In the genomic region with DNA sequence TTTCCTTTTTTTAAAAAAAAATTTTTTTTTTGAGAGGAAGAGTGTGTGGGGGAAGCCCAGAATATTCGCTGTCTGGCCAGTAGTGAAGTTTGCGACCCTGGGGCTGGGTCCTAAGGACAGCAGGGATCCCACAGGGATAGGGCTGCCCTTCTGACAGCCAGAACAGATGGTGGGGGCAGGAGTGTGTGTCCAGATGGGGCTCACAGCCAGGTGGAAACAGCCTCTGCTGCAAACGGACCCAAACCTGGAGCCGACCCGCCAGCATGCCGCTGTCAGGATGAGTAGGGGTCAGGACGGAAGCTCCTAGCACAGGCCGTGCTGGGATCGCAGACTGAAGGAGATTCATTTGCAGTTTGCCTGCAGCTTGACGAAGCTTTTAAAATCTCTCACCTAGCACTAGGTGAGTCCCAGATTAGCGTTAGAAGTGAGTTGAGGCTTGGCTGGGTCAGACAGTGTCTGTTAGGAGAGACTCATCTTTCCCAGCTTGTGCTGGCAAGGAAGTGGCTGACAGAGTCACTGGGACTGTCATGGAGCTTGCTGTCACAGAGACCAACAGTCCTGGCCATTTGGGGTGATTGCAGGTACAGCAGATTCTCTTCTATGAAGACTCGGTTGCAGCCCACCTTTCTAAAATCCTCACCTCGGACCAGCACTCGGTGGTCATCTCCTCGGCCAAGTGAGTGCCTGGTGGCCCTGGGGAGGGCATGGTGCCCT, we compare ENCODE assay signal across 20 cellular contexts.
A peak's percentile ranks its signal among the peaks of the same experiment; 100 is the strongest.
DNase-seq lines count a peak whose midpoint lies in the region; ATAC-seq and TF ChIP-seq lines count a peak whose summit lies in the region.
"Had no signal": no experiment of that assay in that cellular context is flagged by ENCODE, and none has a peak within 500 bp of the region (broad histone marks: within the 10 kb centered on the region; RNA-seq: fewer than 3 reads in every experiment).

No MANE protein-coding gene starts in this region.

- ATAC-seq in activated naive CD8-positive, alpha-beta T cell treated with anti-CD3 and anti-CD28 coated beads, Interleukin-2, amount 10 ng/mL, durations not matched to agents 7 days and 5 days (ENCODE audit: low read depth), result no peak
- ATAC-seq: activated CD4-positive, alpha-beta T cell treated with anti-CD3 and anti-CD28 coated beads for 36 hours; heart left ventricle; naive thymus-derived CD8-positive, alpha-beta T cell had no signal

- H3K4me1 ChIP-seq in tibial artery, result peaks cover 0 to 16% (median 8%) of the 10 kb centered on the region in 4 donors
- peaks cover 0 to 16% (median 13%) of the 10 kb centered on the region in 4 donors for H3K4me1 ChIP-seq in esophagus muscularis mucosa

- H3K36me3 ChIP-seq in WERI-Rb-1 (peaks cover 14% of the 10 kb centered on the region), tibial artery (peaks cover 47 to 88% (median 61%) of the 10 kb centered on the region in 3 donors), esophagus muscularis mucosa (peaks cover 10 to 94% (median 77%) of the 10 kb centered on the region in 4 donors)

- 95% methylated on average over 9 of the region's 15 CpGs for WGBS in esophagus muscularis mucosa

- DNase-seq in activated naive CD8-positive, alpha-beta T cell treated with anti-CD3 and anti-CD28 coated beads, Interleukin-2, amount 10 ng/mL, durations not matched to agents 7 days and 5 days, result peak; percentile 18
- no peak for DNase-seq in activated naive CD8-positive, alpha-beta T cell treated with anti-CD3 and anti-CD28 coated beads for 36 hours
- DNase-seq in WERI-Rb-1, result peak; percentile 61
- DNase-seq in neural crest cell (ENCODE audit: low read depth, low spot score), result no peak
- DNase-seq in tibial artery, result peak; percentile 5 to 56
- DNase-seq in activated CD8-positive, alpha-beta memory T cell treated with anti-CD3 and anti-CD28 coated beads for 24 hours, result no peak
- no peak for DNase-seq in NCI-H510A treated with DMSO at 0.1 percent for 48 hours (lab: John Stamatoyannopoulos, UW)
- DNase-seq in esophagus muscularis mucosa (ENCODE audit: extremely low spot score), result no peak
- DNase-seq: cerebellar nuclear complex; effector CD4-positive, alpha-beta T cell; heart left ventricle; KBM-7; MM.1S; NCI-H1417 treated with DMSO at 0.1 percent for 48 hours; NK-92 treated with Interleukin-12 subunit alpha and Interleukin-12 subunit beta, amount 100 ng/mL, for 24 hours; T-helper 1 cell had no signal

- TF ChIP-seq EP300 in esophagus muscularis mucosa (IDR thresholded peaks at IDR 0.05), result no peak

- H3K4me1 Mint-ChIP-seq in activated naive CD8-positive, alpha-beta T cell treated with anti-CD3 and anti-CD28 coated beads, Interleukin-2, amount 10 ng/mL, durations not matched to agents 7 days and 5 days, result peaks cover 9% of the 10 kb centered on the region
- peaks cover 12% of the 10 kb centered on the region for H3K4me1 Mint-ChIP-seq in activated naive CD8-positive, alpha-beta T cell treated with anti-CD3 and anti-CD28 coated beads for 36 hours
- peaks cover 15% of the 10 kb centered on the region for H3K4me1 Mint-ChIP-seq in neural crest cell
- H3K4me1 Mint-ChIP-seq: mesothelial cell of epicardium had no signal

- no peaks in the 10 kb centered on the region for H3K9me3 Mint-ChIP-seq in activated naive CD8-positive, alpha-beta T cell treated with anti-CD3 and anti-CD28 coated beads, Interleukin-2, amount 10 ng/mL, durations not matched to agents 7 days and 5 days
- H3K9me3 Mint-ChIP-seq in activated naive CD8-positive, alpha-beta T cell treated with anti-CD3 and anti-CD28 coated beads for 36 hours, result no peaks in the 10 kb centered on the region
- no peaks in the 10 kb centered on the region for H3K9me3 Mint-ChIP-seq in neural crest cell
- H3K9me3 Mint-ChIP-seq: mesothelial cell of epicardium; naive thymus-derived CD8-positive, alpha-beta T cell had no signal

- H3K9me3 ChIP-seq in WERI-Rb-1 (ENCODE audit: severe bottlenecking) (no peaks in the 10 kb centered on the region), tibial artery (no peaks in the 10 kb centered on the region), esophagus muscularis mucosa (no peaks in the 10 kb centered on the region)
- H3K9me3 ChIP-seq: heart left ventricle, SJSA1 had no signal

- TF ChIP-seq POLR2A in esophagus muscularis mucosa (IDR thresholded peaks at IDR 0.05; ENCODE audit: low read depth), result no peak

- TF ChIP-seq CTCF in WERI-Rb-1 (IDR thresholded peaks at IDR 0.05; ENCODE audit: low read depth, low read length) (no peak), neural crest cell (conservative IDR thresholded peaks at IDR 0.05) (no peak), tibial artery (IDR thresholded peaks at IDR 0.05) (no peak), esophagus muscularis mucosa (IDR thresholded peaks at IDR 0.05) (no peak)

- H3K4me3 Mint-ChIP-seq in activated naive CD8-positive, alpha-beta T cell treated with anti-CD3 and anti-CD28 coated beads, Interleukin-2, amount 10 ng/mL, durations not matched to agents 7 days and 5 days, result no peak overlapping the region
- no peak overlapping the region for H3K4me3 Mint-ChIP-seq in activated naive CD8-positive, alpha-beta T cell treated with anti-CD3 and anti-CD28 coated beads for 36 hours
- H3K4me3 Mint-ChIP-seq in neural crest cell, result no peak overlapping the region
- H3K4me3 Mint-ChIP-seq: activated CD4-positive, alpha-beta T cell treated with anti-CD3 and anti-CD28 coated beads for 36 hours; mesothelial cell of epicardium; naive thymus-derived CD8-positive, alpha-beta T cell had no signal

- peaks cover 22% of the 10 kb centered on the region for H3K36me3 Mint-ChIP-seq in activated naive CD8-positive, alpha-beta T cell treated with anti-CD3 and anti-CD28 coated beads, Interleukin-2, amount 10 ng/mL, durations not matched to agents 7 days and 5 days
- H3K36me3 Mint-ChIP-seq in activated naive CD8-positive, alpha-beta T cell treated with anti-CD3 and anti-CD28 coated beads for 36 hours, result peaks cover 23% of the 10 kb centered on the region
- H3K36me3 Mint-ChIP-seq in neural crest cell (ENCODE audit: low read depth), result peaks cover 14% of the 10 kb centered on the region

- no peaks in the 10 kb centered on the region for H3K27me3 ChIP-seq in WERI-Rb-1 (ENCODE audit: insufficient read depth, low read depth, severe bottlenecking)
- H3K27me3 ChIP-seq in tibial artery, result no peaks in the 10 kb centered on the region
- H3K27me3 ChIP-seq in esophagus muscularis mucosa, result no peaks in the 10 kb centered on the region
- H3K27me3 ChIP-seq: heart left ventricle, SJSA1 had no signal

- no peak overlapping the region for H3K27ac Mint-ChIP-seq in activated naive CD8-positive, alpha-beta T cell treated with anti-CD3 and anti-CD28 coated beads, Interleukin-2, amount 10 ng/mL, durations not matched to agents 7 days and 5 days
- no peak overlapping the region for H3K27ac Mint-ChIP-seq in activated naive CD8-positive, alpha-beta T cell treated with anti-CD3 and anti-CD28 coated beads for 36 hours
- peak overlapping the region; percentile 62 for H3K27ac Mint-ChIP-seq in neural crest cell (ENCODE audit: unreplicated experiment)
- H3K27ac Mint-ChIP-seq: activated CD4-positive, alpha-beta T cell treated with anti-CD3 and anti-CD28 coated beads for 36 hours; mesothelial cell of epicardium had no signal

- H3K27me3 Mint-ChIP-seq in activated naive CD8-positive, alpha-beta T cell treated with anti-CD3 and anti-CD28 coated beads, Interleukin-2, amount 10 ng/mL, durations not matched to agents 7 days and 5 days, result no peaks in the 10 kb centered on the region
- H3K27me3 Mint-ChIP-seq in activated naive CD8-positive, alpha-beta T cell treated with anti-CD3 and anti-CD28 coated beads for 36 hours, result no peaks in the 10 kb centered on the region
- no peaks in the 10 kb centered on the region for H3K27me3 Mint-ChIP-seq in neural crest cell (ENCODE audit: low read depth)
- H3K27me3 Mint-ChIP-seq: activated CD4-positive, alpha-beta T cell treated with anti-CD3 and anti-CD28 coated beads for 36 hours; naive thymus-derived CD8-positive, alpha-beta T cell had no signal

- POLR2A ChIA-PET in activated naive CD8-positive, alpha-beta T cell treated with anti-CD3 and anti-CD28 coated beads, Interleukin-2, amount 10 ng/mL, durations not matched to agents 7 days and 5 days (lab: Charles Lee), result interaction anchor here (1.5 kb wide), 1 partner anchor 118 kb away, joined by 3 read pairs; no protein-coding TSS in a partner anchor

- H3K4me3 ChIP-seq in WERI-Rb-1 (ENCODE audit: low read depth, low read length) (no peak overlapping the region), tibial artery (no peak overlapping the region), esophagus muscularis mucosa (no peak overlapping the region)
- H3K4me3 ChIP-seq: heart left ventricle, SJSA1 had no signal

- intact Hi-C loops in tibial artery (cut with DNase I; ENCODE audit: low total_unique reads), result loop anchor here (10.0 kb wide), 3 partner anchors 63 to 257 kb away; no protein-coding TSS in a partner anchor
- intact Hi-C loops in esophagus muscularis mucosa (cut with DNase I), result no loop called here

- H3K27ac ChIP-seq in WERI-Rb-1 (peak overlapping the region; percentile 20), tibial artery (no peak overlapping the region), esophagus muscularis mucosa (replicated peaks in 1 of 4) (no peak overlapping the region)
- H3K27ac ChIP-seq: SJSA1 had no signal

Comparison
In these comparisons a context has a peak if more than half of its experiments do, and no peak if none do; other contexts are left out.
1. DNase-seq: peak in activated naive CD8-positive, alpha-beta T cell treated with anti-CD3 and anti-CD28 coated beads, Interleukin-2, amount 10 ng/mL, durations not matched to agents 7 days and 5 days (single experiment), WERI-Rb-1 (single experiment) and tibial artery (2 of 2); none in activated naive CD8-positive, alpha-beta T cell treated with anti-CD3 and anti-CD28 coated beads for 36 hours (single experiment), neural crest cell (single experiment), activated CD8-positive, alpha-beta memory T cell treated with anti-CD3 and anti-CD28 coated beads for 24 hours (single experiment), NCI-H510A treated with DMSO at 0.1 percent for 48 hours (single experiment) and esophagus muscularis mucosa (single experiment).